Comparison of ENCODE assay signal across 23 cellular contexts in the genomic region with DNA sequence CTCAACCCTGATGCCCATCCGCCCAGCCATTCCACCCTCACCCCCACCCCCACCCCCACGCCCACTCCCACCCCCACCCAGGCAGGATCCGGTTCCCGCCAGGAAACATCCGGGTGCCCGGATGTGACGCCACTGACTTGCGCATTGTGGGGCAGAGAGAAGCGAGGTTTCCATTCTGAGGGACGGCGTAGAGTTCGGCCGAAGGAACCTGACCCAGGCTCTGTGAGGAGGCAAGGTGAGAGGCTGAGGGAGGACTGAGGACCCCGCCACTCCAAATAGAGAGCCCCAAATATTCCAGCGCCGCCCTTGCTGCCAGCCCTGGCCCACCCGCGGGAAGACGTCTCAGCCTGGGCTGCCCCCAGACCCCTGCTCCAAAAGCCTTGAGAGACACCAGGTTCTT. TPM values are rescaled to one million over a fixed set of nuclear protein-coding genes. Genes with fewer than 3 reads are reported as not detected.
"Had no signal": no experiment of that assay in that cellular context is flagged by ENCODE, and none has a peak within 500 bp of the region (broad histone marks: within the 10 kb centered on the region; RNA-seq: fewer than 3 reads in every experiment).

A gene with protein sequence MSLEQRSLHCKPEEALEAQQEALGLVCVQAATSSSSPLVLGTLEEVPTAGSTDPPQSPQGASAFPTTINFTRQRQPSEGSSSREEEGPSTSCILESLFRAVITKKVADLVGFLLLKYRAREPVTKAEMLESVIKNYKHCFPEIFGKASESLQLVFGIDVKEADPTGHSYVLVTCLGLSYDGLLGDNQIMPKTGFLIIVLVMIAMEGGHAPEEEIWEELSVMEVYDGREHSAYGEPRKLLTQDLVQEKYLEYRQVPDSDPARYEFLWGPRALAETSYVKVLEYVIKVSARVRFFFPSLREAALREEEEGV (plus strand): TSS at position 154 of the 400 bp plus-strand sequence. CDS start 3,106 bp downstream, outside the sequence.

- DNase-seq: activated CD4-positive, alpha-beta T cell treated with anti-CD3 and anti-CD28 coated beads for 4 hours; activated CD8-positive, alpha-beta memory T cell treated with anti-CD3 and anti-CD28 coated beads, Interleukin-2, amount 50 U/mL, for 48 hours; activated CD8-positive, alpha-beta T cell treated with anti-CD3 and anti-CD28 coated beads, Interleukin-2, amount 10 ng/mL, durations not matched to agents 7 days and 5 days; activated naive CD4-positive, alpha-beta T cell; activated T-cell treated with anti-CD3 and anti-CD28 coated beads, Interleukin-2, amount 50 U/mL, for 1 hour; aorta; central memory CD4-positive, alpha-beta T cell; NCI-H1092; NCI-H1436; NCI-H187 treated with DMSO at 0.1 percent for 48 hours; NCI-H2107; NCI-H2171 treated with DMSO at 0.1 percent for 48 hours; NCI-H226; NCI-H510A treated with DMSO at 0.1 percent for 48 hours; NCI-H69; Peyer's patch; SHP77; SW 1271 had no signal

- H3K4me3 ChIP-seq: coronary artery, Peyer's patch, SJSA1 had no signal

- FAIRE-seq: bronchial epithelial cell had no signal

RNA-seq across cellular contexts. Expression of the gene that starts here (rescaled TPM):
- total RNA-seq: activated CD8-positive, alpha-beta T cell treated with anti-CD3 and anti-CD28 coated beads, Interleukin-2, amount 10 ng/mL, durations not matched to agents 7 days and 5 days; aorta; bronchial epithelial cell; chondrocyte; Peyer's patch; SJSA1; T-helper 1 cell treated with Interleukin-12 subunit alpha and Interleukin-12 subunit beta and Interleukin-4 antibody, amounts not matched to agents 30 ng/mL and 1 ng/mL, for 36 hours had no signal
